8 cellular contexts compared by ENCODE assay signal in genomic region chr12:94101902-94102660, GRCh38. TPM values are rescaled to one million over a fixed set of nuclear protein-coding genes. Genes with fewer than 3 reads are reported as not detected.
DNase-seq lines count a peak whose midpoint lies in the region; ATAC-seq, FAIRE-seq and TF ChIP-seq lines count a peak whose summit lies in the region.

No MANE protein-coding gene starts in this region.

- H3K27me3 Mint-ChIP-seq in GM23338 (ENCODE audit: insufficient read depth, low read depth, poor library complexity) (peaks cover 21% of the 10 kb centered on the region), natural killer cell (ENCODE audit: low read depth in 2 of 2) (peaks cover 8 to 31% of the 10 kb centered on the region in 2 donors)
- H3K27me3 Mint-ChIP-seq in stimulated activated naive B cell treated with anti-CD40 and anti-IgM and Interleukin-4, amounts not matched to agents 10 μg/mL and 1 μg/mL and 100 μg/mL, for 72 hours, result peaks cover 45 to 68% of the 10 kb centered on the region in 2 donors

- H3K79me2 ChIP-seq in DND-41 (ENCODE audit: insufficient read depth, low read length) (no peaks in the 10 kb centered on the region; the same call in 1 of the 2 replicates), GM23338 (replicated peaks; ENCODE audit: insufficient read depth) (no peaks in the 10 kb centered on the region)

- H3K36me3 Mint-ChIP-seq in GM23338 (ENCODE audit: low read depth) (no peaks in the 10 kb centered on the region), natural killer cell (no peaks in the 10 kb centered on the region)
- no peaks in the 10 kb centered on the region for H3K36me3 Mint-ChIP-seq in stimulated activated naive B cell treated with anti-CD40 and anti-IgM and Interleukin-4, amounts not matched to agents 10 μg/mL and 1 μg/mL and 100 μg/mL, for 72 hours

- no peaks in the 10 kb centered on the region for H3K9me2 ChIP-seq in GM23338 (ENCODE audit: insufficient read depth)

- H3K9me3 Mint-ChIP-seq in GM23338 (no peaks in the 10 kb centered on the region; the same call in 2 of the 3 replicates), natural killer cell (no peaks in the 10 kb centered on the region)
- H3K9me3 Mint-ChIP-seq in stimulated activated naive B cell treated with anti-CD40 and anti-IgM and Interleukin-4, amounts not matched to agents 10 μg/mL and 1 μg/mL and 100 μg/mL, for 72 hours, result no peaks in the 10 kb centered on the region

- H3K4me3 Mint-ChIP-seq in GM23338 (peak overlapping the region; percentile 77), natural killer cell (peak overlapping the region; percentile 88)
- H3K4me3 Mint-ChIP-seq in stimulated activated naive B cell treated with anti-CD40 and anti-IgM and Interleukin-4, amounts not matched to agents 10 μg/mL and 1 μg/mL and 100 μg/mL, for 72 hours, result peak overlapping the region; percentile 83 to 86

- H3K9ac ChIP-seq in DND-41 (ENCODE audit: low read depth, low read length), result peak overlapping the region; percentile 72

- H2AFZ ChIP-seq in DND-41 (ENCODE audit: low read depth, low read length) (peak overlapping the region; percentile 83), GM23338 (peak overlapping the region; percentile 100)

- peak overlapping the region; percentile 84 for H3K27ac ChIP-seq in DND-41 (ENCODE audit: low read length)
- no peak overlapping the region for H3K27ac ChIP-seq in GM23338 (ENCODE audit: low read depth)

- peak; percentile 60 for ATAC-seq in DND-41 (ENCODE audit: insufficient read depth, low read depth)
- peak; percentile 78 for ATAC-seq in GM23338
- ATAC-seq in natural killer cell, result peak; percentile 89 to 90 (median 89)
- ATAC-seq in stimulated activated naive B cell treated with anti-CD40 and anti-IgM and Interleukin-4, amounts not matched to agents 10 μg/mL and 1 μg/mL and 100 μg/mL, for 72 hours (replicated peaks), result peak; percentile 86 to 90

- peak overlapping the region; percentile 35 to 58 for H3K4me3 ChIP-seq in DND-41 (ENCODE audit: low read depth in 1 of 2, low read length in 2 of 2)
- peak overlapping the region; percentile 76 for H3K4me3 ChIP-seq in GM23338
- peak overlapping the region; percentile 64 for H3K4me3 ChIP-seq in fibroblast of pulmonary artery (replicated peaks; ENCODE audit: low read depth, low read length)

- TF ChIP-seq CTCF in DND-41 (IDR thresholded peaks at IDR 0.05; ENCODE audit: borderline replicate concordance, extremely low read depth, low read length, poor library complexity, severe bottlenecking), result peak; percentile 94
- TF ChIP-seq CTCF in GM23338 (conservative IDR thresholded peaks at IDR 0.05; ENCODE audit: low read depth in 2 of 2), result peak; percentile 82 to 97
- peak; percentile 80 for TF ChIP-seq CTCF in fibroblast of pulmonary artery (IDR thresholded peaks at IDR 0.05; ENCODE audit: low read length, missing control alignments)
- TF ChIP-seq CTCF in natural killer cell (IDR thresholded peaks at IDR 0.05), result peak; percentile 67

- peak; percentile 91 for DNase-seq in DND-41
- peak; percentile 97 for DNase-seq in GM23338 (ENCODE audit: low spot score)
- DNase-seq in LHCN-M2 (ENCODE audit: low read depth), result peak; percentile 83
- peak; percentile 58 for DNase-seq in RCC 7860 (ENCODE audit: low spot score)
- peak; percentile 67 for DNase-seq in activated T-helper 1 cell treated with anti-CD3 and anti-CD28 coated beads, Interleukin-2, amount 50 U/mL, for 16 hours (ENCODE audit: low read depth in 1 of 2, low spot score in 1 of 2)
- peak; percentile 87 for DNase-seq in fibroblast of pulmonary artery (ENCODE audit: low read depth)
- DNase-seq in natural killer cell, result peak; percentile 74
- peak; percentile 78 for DNase-seq in stimulated activated naive B cell treated with anti-CD40 and anti-IgM and Interleukin-4, amounts not matched to agents 10 μg/mL and 1 μg/mL and 100 μg/mL, for 72 hours

- H3K4me1 ChIP-seq in DND-41 (ENCODE audit: insufficient read depth, low read length) (peaks cover 45% of the 10 kb centered on the region), GM23338 (ENCODE audit: insufficient read depth) (no peaks in the 10 kb centered on the region)

- H3K4me1 Mint-ChIP-seq in GM23338 (peaks cover 10% of the 10 kb centered on the region), natural killer cell (peaks cover 5% of the 10 kb centered on the region in 2 donors)
- H3K4me1 Mint-ChIP-seq in stimulated activated naive B cell treated with anti-CD40 and anti-IgM and Interleukin-4, amounts not matched to agents 10 μg/mL and 1 μg/mL and 100 μg/mL, for 72 hours, result peaks cover 9 to 15% of the 10 kb centered on the region in 2 donors

- H3K4me2 ChIP-seq in DND-41 (ENCODE audit: insufficient read depth, low read length), result peak overlapping the region; percentile 92
- peak overlapping the region; percentile 97 for H3K4me2 ChIP-seq in GM23338

- intact Hi-C loops in natural killer cell (cut with micrococcal nuclease), result loop anchor here (1.0 to 5.0 kb wide), 9 partner anchors 125 to 1317 kb away; partner anchors contain the start of gene CRADD

- no peaks in the 10 kb centered on the region for H3K27me3 ChIP-seq in DND-41 (ENCODE audit: insufficient read depth, low read length, poor library complexity)
- peaks cover 17% of the 10 kb centered on the region for H3K27me3 ChIP-seq in GM23338 (ENCODE audit: insufficient read depth)

- no peaks in the 10 kb centered on the region for H3K9me3 ChIP-seq in DND-41 (ENCODE audit: insufficient read depth, low read length, severe bottlenecking)

- no peak for FAIRE-seq in RCC 7860 (lab: Jason Lieb, UNC)

- H3K36me3 ChIP-seq in DND-41 (ENCODE audit: insufficient read depth, low read length) (no peaks in the 10 kb centered on the region), GM23338 (ENCODE audit: insufficient read depth) (no peaks in the 10 kb centered on the region)

- H4K20me1 ChIP-seq in DND-41 (ENCODE audit: insufficient read depth, low read length) (no peaks in the 10 kb centered on the region), GM23338 (replicated peaks; ENCODE audit: insufficient read depth) (no peaks in the 10 kb centered on the region)

- no peak overlapping the region for H3K27ac Mint-ChIP-seq in GM23338
- peak overlapping the region in 1 of 2 donors; percentile 69 for H3K27ac Mint-ChIP-seq in natural killer cell
- H3K27ac Mint-ChIP-seq in stimulated activated naive B cell treated with anti-CD40 and anti-IgM and Interleukin-4, amounts not matched to agents 10 μg/mL and 1 μg/mL and 100 μg/mL, for 72 hours, result peak overlapping the region; percentile 80

- no peaks in the 10 kb centered on the region for H3F3A ChIP-seq in GM23338 (replicated peaks; ENCODE audit: low read depth)

TF ChIP-seq in GM23338, 12 proteins besides CTCF, POLR2A, EP300 and RAD21 (continues in another document):
- TF ChIP-seq REST (IDR thresholded peaks at IDR 0.05; ENCODE audit: unreplicated experiment), result no peak
- no peak for TF ChIP-seq ZNF331 (CRISPR knock-in tag; IDR thresholded peaks at IDR 0.05; ENCODE audit: low read depth)
- no peak for TF ChIP-seq STAT1 (IDR thresholded peaks at IDR 0.05; ENCODE audit: unreplicated experiment)
- no peak for TF ChIP-seq JUNB (IDR thresholded peaks at IDR 0.05; ENCODE audit: unreplicated experiment)
- no peak for TF ChIP-seq NANOG (IDR thresholded peaks at IDR 0.05; ENCODE audit: borderline replicate concordance)
- TF ChIP-seq ZNF114 (CRISPR knock-in tag; IDR thresholded peaks at IDR 0.05), result no peak

RNA-seq across cellular contexts. Expression of gene PLXNC1, which starts 46.3 kb away (rescaled TPM):
- total RNA-seq in GM23338 (2014; rRNA removed; shearing (Covaris generic)), result 2.4 and 6.5 TPM in 2 replicates
- 1.4 and 1.9 TPM in 2 replicates for polyA plus RNA-seq in GM23338 (2016; fragmentation: Nextera tagmentation; extraction: Ambion mirVana)
- 0.34 and 0.58 TPM in 2 replicates for total RNA-seq in LHCN-M2 (2014; rRNA removed)
- polyA plus RNA-seq in LHCN-M2 (2012), result 0.27 TPM
- 10 to 100 TPM; 22.0 to 30.7 (median 26.5) TPM for total RNA-seq in natural killer cell
